7 cellular contexts compared by ENCODE assay signal in the genomic region with DNA sequence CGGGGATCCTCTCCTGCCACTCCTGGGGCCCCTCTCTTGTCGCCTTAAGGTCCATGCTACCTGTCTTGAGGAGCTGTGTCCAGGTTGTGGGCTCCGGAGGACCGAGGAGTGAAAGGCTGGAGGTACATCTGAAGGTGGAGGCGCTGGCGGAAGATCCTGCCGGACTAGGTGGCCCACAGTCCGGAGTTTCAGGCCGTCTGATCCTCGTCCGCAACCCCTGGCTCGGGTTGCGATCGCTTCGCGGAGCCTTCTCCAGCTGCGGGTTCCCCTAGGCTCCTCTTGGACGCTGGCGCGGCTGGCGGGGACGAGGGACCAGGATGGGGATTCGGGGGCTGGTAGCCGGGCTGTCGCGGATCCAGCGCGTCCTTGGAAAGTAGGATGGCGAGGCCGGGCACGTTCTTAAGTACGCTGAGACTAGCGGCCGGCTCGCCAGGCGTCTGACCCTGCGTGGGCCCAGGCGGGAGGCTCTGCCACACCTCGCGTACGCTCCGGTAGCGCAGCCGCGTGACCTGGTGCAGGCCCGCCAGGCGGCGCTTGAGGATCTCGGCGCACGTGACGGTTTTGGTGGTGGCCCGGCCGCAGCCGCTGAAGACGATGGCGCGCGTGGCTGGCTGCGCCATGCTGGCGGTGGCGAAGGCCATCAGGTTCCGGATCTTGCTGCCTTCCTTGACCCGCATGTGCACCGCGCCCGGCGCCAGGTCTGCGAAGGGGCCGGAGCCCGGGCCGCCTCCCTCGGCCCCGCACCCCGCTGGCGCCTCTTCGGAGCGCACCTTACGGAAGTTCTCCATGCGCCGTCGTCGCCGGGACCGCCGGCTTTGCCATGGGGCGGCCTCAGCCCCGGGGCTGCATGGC. TPM values are rescaled to one million over a fixed set of nuclear protein-coding genes. Genes with fewer than 3 reads are reported as not detected.
A peak's percentile ranks its signal among the peaks of the same experiment; 100 is the strongest.
DNase-seq lines count a peak whose midpoint lies in the region; ATAC-seq and TF ChIP-seq lines count a peak whose summit lies in the region.

No MANE protein-coding gene starts in this region.

- peak overlapping the region; percentile 71 for H3K4me3 Mint-ChIP-seq in activated naive CD4-positive, alpha-beta T cell treated with anti-CD3 and anti-CD28 coated beads, Interleukin-2, amount 10 ng/mL, durations not matched to agents 7 days and 5 days
- peak overlapping the region; percentile 79 for H3K4me3 Mint-ChIP-seq in type B pancreatic cell

- peak overlapping the region; percentile 96 for H3K4me2 ChIP-seq in PC-9
- peak overlapping the region; percentile 86 for H3K4me2 ChIP-seq in parathyroid adenoma (ENCODE audit: low read length)

- H3K27ac Mint-ChIP-seq in activated naive CD4-positive, alpha-beta T cell treated with anti-CD3 and anti-CD28 coated beads, Interleukin-2, amount 10 ng/mL, durations not matched to agents 7 days and 5 days = no peak overlapping the region
- H3K27ac Mint-ChIP-seq in type B pancreatic cell = no peak overlapping the region

- TF ChIP-seq CTCF in PC-9 (conservative IDR thresholded peaks at IDR 0.05) (peak; percentile 55; the same call in 1 of the 2 replicates), parathyroid adenoma (IDR thresholded peaks at IDR 0.05) (peak; percentile 53), type B pancreatic cell (conservative IDR thresholded peaks at IDR 0.05) (peak; percentile 63)

- H3K9me2 ChIP-seq in PC-9 (ENCODE audit: insufficient read depth) = no peaks in the 10 kb centered on the region

- no peaks in the 10 kb centered on the region for H3K27me3 ChIP-seq in PC-9 (ENCODE audit: insufficient read depth, low read depth)
- H3K27me3 ChIP-seq in parathyroid adenoma (ENCODE audit: control insufficient read depth, insufficient read depth, low read length) = no peaks in the 10 kb centered on the region

- peak overlapping the region; percentile 93 for H2AFZ ChIP-seq in PC-9
- H2AFZ ChIP-seq in parathyroid adenoma = peak overlapping the region; percentile 84

- peak; percentile 56 for ATAC-seq in GM18511 (IDR thresholded peaks at IDR 0.05; ENCODE audit: unreplicated experiment)
- ATAC-seq in HG02973 (IDR thresholded peaks at IDR 0.05; ENCODE audit: unreplicated experiment) = peak; percentile 39

- peaks cover 20% of the 10 kb centered on the region for H4K20me1 ChIP-seq in PC-9 (ENCODE audit: insufficient read depth)

- DNase-seq in PC-9 (peak; percentile 61 to 76), head of caudate nucleus (peak; percentile 34 to 83 (median 63)), type B pancreatic cell (ENCODE audit: extremely low spot score, unreplicated experiment) (peak; percentile 82)
- DNase-seq in activated naive CD4-positive, alpha-beta T cell treated with anti-CD3 and anti-CD28 coated beads, Interleukin-2, amount 10 ng/mL, durations not matched to agents 7 days and 5 days = peak; percentile 78

- no peaks in the 10 kb centered on the region for H3K36me3 ChIP-seq in PC-9 (ENCODE audit: low read depth)
- H3K36me3 ChIP-seq in parathyroid adenoma (ENCODE audit: control insufficient read depth, insufficient read depth, low read length) = no peaks in the 10 kb centered on the region

- intact Hi-C loops in PC-9 (cut with micrococcal nuclease; ENCODE audit: unreplicated experiment) (loop anchor here (2.0 to 10.0 kb wide), 3 partner anchors 27 to 581 kb away; a partner anchor contains a TSS), head of caudate nucleus (cut with DNase I) (no loop called here)

- POLR2A ChIA-PET in PC-9 (lab: Charles Lee; ENCODE audit: unreplicated experiment) = interaction anchor here (0.6 to 0.7 kb wide), 2 partner anchors 167 to 243 kb away, joined by 5 to 6 read pairs; no protein-coding TSS in a partner anchor

- no peak overlapping the region for H3K9ac ChIP-seq in parathyroid adenoma

- H3K4me1 Mint-ChIP-seq in activated naive CD4-positive, alpha-beta T cell treated with anti-CD3 and anti-CD28 coated beads, Interleukin-2, amount 10 ng/mL, durations not matched to agents 7 days and 5 days = peaks cover 48% of the 10 kb centered on the region
- H3K4me1 Mint-ChIP-seq in type B pancreatic cell (ENCODE audit: unreplicated experiment) = peaks cover 8% of the 10 kb centered on the region

- H3K79me2 ChIP-seq in PC-9 (ENCODE audit: low read depth) (peaks cover 28% of the 10 kb centered on the region), parathyroid adenoma (no peaks in the 10 kb centered on the region)

- no peaks in the 10 kb centered on the region for H3K9me3 Mint-ChIP-seq in activated naive CD4-positive, alpha-beta T cell treated with anti-CD3 and anti-CD28 coated beads, Interleukin-2, amount 10 ng/mL, durations not matched to agents 7 days and 5 days
- H3K9me3 Mint-ChIP-seq in type B pancreatic cell = no peaks in the 10 kb centered on the region

- BruUV-seq in PC-9 (replicated peaks; lab: Mats Ljungman, UMichigan) = no TSS peak

- H3K4me1 ChIP-seq in PC-9 (replicated peaks; ENCODE audit: insufficient read depth) (peaks cover 30% of the 10 kb centered on the region), parathyroid adenoma (peaks cover 2% of the 10 kb centered on the region)

- H3K4me3 ChIP-seq in PC-9 (peak overlapping the region; percentile 92), parathyroid adenoma (ENCODE audit: low read depth, low read length) (peak overlapping the region; percentile 70)

- CTCF ChIA-PET in PC-9 (lab: Charles Lee) = interaction anchor here (0.6 to 0.9 kb wide), 3 partner anchors 9 to 102 kb away, joined by 3 to 4 read pairs (median 4); a partner anchor contains a TSS
- CTCF ChIA-PET in activated naive CD4-positive, alpha-beta T cell treated with anti-CD3 and anti-CD28 coated beads, Interleukin-2, amount 10 ng/mL, durations not matched to agents 7 days and 5 days (lab: Charles Lee) = interaction anchor here (0.7 to 1.0 kb wide), 3 partner anchors 32 to 186 kb away, joined by 3 to 7 read pairs (median 4); no protein-coding TSS in a partner anchor

- peaks cover 37% of the 10 kb centered on the region for H3F3A ChIP-seq in PC-9 (ENCODE audit: insufficient read depth, low read depth)

- H3K9me3 ChIP-seq in PC-9 (ENCODE audit: insufficient read depth, low read depth) (no peaks in the 10 kb centered on the region), parathyroid adenoma (ENCODE audit: control insufficient read depth, low read length) (no peaks in the 10 kb centered on the region)

- H3K27me3 Mint-ChIP-seq in activated naive CD4-positive, alpha-beta T cell treated with anti-CD3 and anti-CD28 coated beads, Interleukin-2, amount 10 ng/mL, durations not matched to agents 7 days and 5 days = peaks cover 62% of the 10 kb centered on the region
- peaks cover 49% of the 10 kb centered on the region for H3K27me3 Mint-ChIP-seq in type B pancreatic cell

- no peaks in the 10 kb centered on the region for H3K36me3 Mint-ChIP-seq in activated naive CD4-positive, alpha-beta T cell treated with anti-CD3 and anti-CD28 coated beads, Interleukin-2, amount 10 ng/mL, durations not matched to agents 7 days and 5 days
- H3K36me3 Mint-ChIP-seq in type B pancreatic cell = no peaks in the 10 kb centered on the region

- H3K27ac ChIP-seq in PC-9 = peak overlapping the region; percentile 75
- H3K27ac ChIP-seq in parathyroid adenoma = peak overlapping the region; percentile 96

RNA-seq across cellular contexts. Expression of a gene that starts 0.6 kb away (rescaled TPM):
- 14.9 and 19.6 TPM in 2 replicates for total RNA-seq in PC-9 (2021)
- total RNA-seq in type B pancreatic cell (ENCODE audit: low replicate concordance) = 9.9 and 11.3 TPM in 2 replicates

RNA-seq across cellular contexts. Expression of a gene that starts 18.1 kb away (rescaled TPM):
- total RNA-seq in PC-9 (2021) (177 and 247 TPM in 2 replicates), type B pancreatic cell (ENCODE audit: low replicate concordance) (248 and 307 TPM in 2 replicates)

RNA-seq across cellular contexts. Expression of a gene that starts 39.3 kb away (rescaled TPM):
- total RNA-seq in PC-9 (2021) (17.9 and 19.7 TPM in 2 replicates), type B pancreatic cell (ENCODE audit: low replicate concordance) (38.1 and 41.8 TPM in 2 replicates)

RNA-seq across cellular contexts. Expression of a gene that starts 49.4 kb away (rescaled TPM):
- total RNA-seq in PC-9 (2021) = 41.8 and 45.5 TPM in 2 replicates
- total RNA-seq in type B pancreatic cell (ENCODE audit: low replicate concordance) = 112 and 117 TPM in 2 replicates

Comparison
In these comparisons a context has a peak if more than half of its experiments do, and no peak if none do; other contexts are left out.
1. Peak in every context shown above with its lines: DNase-seq, ATAC-seq, H3K4me3 ChIP-seq and H3K27ac ChIP-seq.